ENCODE assay signal across 15 cellular contexts in genomic region chr15:60077581-60078359, GRCh38.
A peak's percentile ranks its signal among the peaks of the same experiment; 100 is the strongest.
DNase-seq lines count a peak whose midpoint lies in the region; TF ChIP-seq lines count a peak whose summit lies in the region.
"Had no signal": no experiment of that assay in that cellular context is flagged by ENCODE, and none has a peak within 500 bp of the region (broad histone marks: within the 10 kb centered on the region; RNA-seq: fewer than 3 reads in every experiment).

No MANE protein-coding gene starts in this region.

- H3K18ac ChIP-seq in H9 (ENCODE audit: insufficient read length, low read depth, low read length), result no peak overlapping the region
- H3K18ac ChIP-seq in neuronal stem cell (ENCODE audit: low read length), result no peak overlapping the region

- H4K8ac ChIP-seq in H9 (replicated peaks; ENCODE audit: insufficient read length, low read depth, low read length), result no peak overlapping the region
- H4K8ac ChIP-seq in neuronal stem cell (ENCODE audit: low read depth, low read length), result no peak overlapping the region

- no peak overlapping the region for H2AFZ ChIP-seq in H9 (ENCODE audit: low read length)
- peak overlapping the region; percentile 60 for H2AFZ ChIP-seq in neuronal stem cell (ENCODE audit: low read length)
- H2AFZ ChIP-seq: parathyroid adenoma had no signal

- H2BK15ac ChIP-seq in H9 (ENCODE audit: low read depth, low read length), result no peak overlapping the region
- no peak overlapping the region for H2BK15ac ChIP-seq in neuronal stem cell (ENCODE audit: low read length)

- H2AK5ac ChIP-seq in H9 (ENCODE audit: insufficient read length, low read length) (no peak overlapping the region), neuronal stem cell (ENCODE audit: low read depth, low read length) (no peak overlapping the region)

- peak overlapping the region; percentile 94 for H2BK20ac ChIP-seq in H9 (ENCODE audit: low read depth, low read length, poor library complexity, severe bottlenecking)

- H3K4me3 Mint-ChIP-seq in H9, result peak overlapping the region in 1 of 2 experiments; percentile 7; a peak in 1 of 5 replicates
- peak overlapping the region; percentile 4 for H3K4me3 Mint-ChIP-seq in activated T-helper 1 cell treated with anti-CD3 and anti-CD28 coated beads, Interleukin-12 subunit alpha, Interleukin-12 subunit beta, Interleukin-2, Interleukin-4 antibody, amounts not matched to agents 30 ng/mL and 10 ng/mL and 1 ng/mL, durations not matched to agents 14 hours and 24 hours and 36 hours

- peaks cover 13% of the 10 kb centered on the region; the same call in 1 of the 2 replicates for H3K4me1 ChIP-seq in H9 (ENCODE audit: insufficient read depth, low read length)
- peaks cover 14 to 56% of the 10 kb centered on the region in 2 donors for H3K4me1 ChIP-seq in neuronal stem cell (ENCODE audit: control insufficient read depth in 2 of 2, insufficient read depth in 1 of 2, low read depth in 1 of 2, low read length in 2 of 2)
- no peaks in the 10 kb centered on the region for H3K4me1 ChIP-seq in breast epithelium
- H3K4me1 ChIP-seq: gastrocnemius medialis, parathyroid adenoma had no signal

- peaks cover 55% of the 10 kb centered on the region in 2 experiments for H3K4me1 Mint-ChIP-seq in H9
- H3K4me1 Mint-ChIP-seq in activated T-helper 1 cell treated with anti-CD3 and anti-CD28 coated beads, Interleukin-12 subunit alpha, Interleukin-12 subunit beta, Interleukin-2, Interleukin-4 antibody, amounts not matched to agents 30 ng/mL and 10 ng/mL and 1 ng/mL, durations not matched to agents 14 hours and 24 hours and 36 hours (ENCODE audit: low read depth), result peaks cover 49% of the 10 kb centered on the region

- H3K9ac ChIP-seq in H9 (ENCODE audit: extremely low read depth, insufficient read length, low read length) (no peak overlapping the region), neuronal stem cell (ENCODE audit: low read depth, low read length, poor library complexity) (no peak overlapping the region)
- H3K9ac ChIP-seq: parathyroid adenoma had no signal

- no peak overlapping the region for H3K4ac ChIP-seq in H9 (ENCODE audit: low read depth, low read length)
- H3K4ac ChIP-seq in neuronal stem cell (ENCODE audit: low read length), result no peak overlapping the region

- no peaks in the 10 kb centered on the region for H3K36me3 ChIP-seq in neuronal stem cell (replicated peaks in 1 of 2; ENCODE audit: control insufficient read depth in 2 of 2, insufficient read depth in 2 of 2, low read length in 2 of 2)
- no peaks in the 10 kb centered on the region for H3K36me3 ChIP-seq in breast epithelium
- H3K36me3 ChIP-seq: gastrocnemius medialis had no signal

- H3K79me1 ChIP-seq in H9 (ENCODE audit: insufficient read depth, low read depth, low read length, poor library complexity, severe bottlenecking), result no peaks in the 10 kb centered on the region
- H3K79me1 ChIP-seq in neuronal stem cell (ENCODE audit: low read depth, low read length), result no peaks in the 10 kb centered on the region

- no CpG with 5 or more reads among the region's 11 CpGs for WGBS in H9 (ENCODE audit: extremely low coverage, insufficient read length, low lambda C conversion rate)
- WGBS in neuronal stem cell (ENCODE audit: extremely low coverage in 2 of 2, insufficient read length in 2 of 2, insufficient replicate concordance in 1 of 2), 2 donors, result no CpG with 5 or more reads among the region's 11 CpGs

- H3K36me3 Mint-ChIP-seq in H9 (ENCODE audit: insufficient read depth in 1 of 3, low read depth in 3 of 3), result peaks cover 0 to 7% (median 2%) of the 10 kb centered on the region in 3 experiments; a peak in 3 of 7 replicates
- no peaks in the 10 kb centered on the region for H3K36me3 Mint-ChIP-seq in activated T-helper 1 cell treated with anti-CD3 and anti-CD28 coated beads, Interleukin-12 subunit alpha, Interleukin-12 subunit beta, Interleukin-2, Interleukin-4 antibody, amounts not matched to agents 30 ng/mL and 10 ng/mL and 1 ng/mL, durations not matched to agents 14 hours and 24 hours and 36 hours (ENCODE audit: low read depth)

- no peaks in the 10 kb centered on the region for H4K20me1 ChIP-seq in H9 (ENCODE audit: control insufficient read depth, insufficient read depth, insufficient read length)

- no peak overlapping the region for H3K56ac ChIP-seq in H9 (ENCODE audit: insufficient read length, low read depth, low read length)

- H3K27ac Mint-ChIP-seq in H9, result peak overlapping the region in 1 of 3 experiments; percentile 89; a peak in 4 of 7 replicates
- peak overlapping the region; percentile 75 for H3K27ac Mint-ChIP-seq in activated T-helper 1 cell treated with anti-CD3 and anti-CD28 coated beads, Interleukin-12 subunit alpha, Interleukin-12 subunit beta, Interleukin-2, Interleukin-4 antibody, amounts not matched to agents 30 ng/mL and 10 ng/mL and 1 ng/mL, durations not matched to agents 14 hours and 24 hours and 36 hours

- no peaks in the 10 kb centered on the region for H3K27me3 ChIP-seq in H9 (ENCODE audit: insufficient read depth, low read length)
- H3K27me3 ChIP-seq in neuronal stem cell (ENCODE audit: control insufficient read depth in 3 of 3, insufficient read depth in 3 of 3, low read depth in 1 of 3, low read length in 3 of 3), result no peaks in the 10 kb centered on the region
- H3K27me3 ChIP-seq in breast epithelium, result no peaks in the 10 kb centered on the region
- H3K27me3 ChIP-seq: gastrocnemius medialis had no signal

- H3K14ac ChIP-seq in H9 (ENCODE audit: insufficient read depth, low read length) (peak overlapping the region; percentile 62), neuronal stem cell (ENCODE audit: low read length) (no peak overlapping the region)

- no peak overlapping the region for H4K91ac ChIP-seq in H9 (ENCODE audit: insufficient read length, low read depth, low read length)
- no peak overlapping the region for H4K91ac ChIP-seq in neuronal stem cell (ENCODE audit: low read depth, low read length, poor library complexity)

- H2BK12ac ChIP-seq in H9 (ENCODE audit: insufficient read length, low read depth, low read length) (no peak overlapping the region), neuronal stem cell (ENCODE audit: low read length) (no peak overlapping the region)

- H2BK5ac ChIP-seq in H9 (ENCODE audit: insufficient read length, low read length) (no peak overlapping the region), neuronal stem cell (ENCODE audit: low read length) (no peak overlapping the region)

- H3K4me3 ChIP-seq in neuronal stem cell (ENCODE audit: low read length in 2 of 2) (peak overlapping the region in 1 of 2 donors; percentile 20), breast epithelium (no peak overlapping the region)
- H3K4me3 ChIP-seq: gastrocnemius medialis, mucosa of descending colon had no signal

- no peak overlapping the region for H3T11ph ChIP-seq in H9 (ENCODE audit: low read length)

- H3K27ac ChIP-seq in H9 (ENCODE audit: insufficient read length, low read depth, low read length) (no peak overlapping the region), neuronal stem cell (replicated peaks; ENCODE audit: low read length) (no peak overlapping the region), breast epithelium (no peak overlapping the region)
- H3K27ac ChIP-seq: gastrocnemius medialis, parathyroid adenoma had no signal

- H3K23me2 ChIP-seq in H9 (ENCODE audit: insufficient read length, low read depth, low read length, poor library complexity, severe bottlenecking), result no peaks in the 10 kb centered on the region

- H3K23ac ChIP-seq in H9 (ENCODE audit: insufficient read length, low read depth, low read length), result no peak overlapping the region
- H3K23ac ChIP-seq in neuronal stem cell (ENCODE audit: low read depth, low read length, poor library complexity), result no peak overlapping the region

- H2BK120ac ChIP-seq in H9 (ENCODE audit: low read depth, low read length, poor library complexity, severe bottlenecking) (no peak overlapping the region), neuronal stem cell (ENCODE audit: low read depth, low read length) (no peak overlapping the region)

- intact Hi-C loops in activated T-helper 1 cell treated with anti-CD3 and anti-CD28 coated beads, Interleukin-12 subunit alpha, Interleukin-12 subunit beta, Interleukin-2, Interleukin-4 antibody, amounts not matched to agents 30 ng/mL and 10 ng/mL and 1 ng/mL, durations not matched to agents 14 hours and 24 hours and 36 hours (cut with micrococcal nuclease), result loop anchor here (1.0 to 2.0 kb wide), 3 partner anchors 49 to 158 kb away; no protein-coding TSS in a partner anchor
- intact Hi-C loops in breast epithelium (cut with DNase I; ENCODE audit: low total_unique reads), result no loop called here

- TF ChIP-seq CTCF in H9 (conservative IDR thresholded peaks at IDR 0.05) (no peak), breast epithelium (IDR thresholded peaks at IDR 0.05) (no peak)

- no peak overlapping the region for H4K5ac ChIP-seq in H9 (ENCODE audit: insufficient read length, low read depth, low read length)

- H3K4me2 ChIP-seq in H9 (ENCODE audit: insufficient read depth, insufficient read length, low read length), result no peak overlapping the region
- H3K4me2 ChIP-seq in neuronal stem cell (ENCODE audit: insufficient read depth, low read length, poor library complexity, severe bottlenecking), result no peak overlapping the region

- H3K27me3 Mint-ChIP-seq in H9 (ENCODE audit: low read depth), result peaks cover 4% of the 10 kb centered on the region; the same call in 1 of the 2 replicates
- peaks cover 2% of the 10 kb centered on the region for H3K27me3 Mint-ChIP-seq in activated T-helper 1 cell treated with anti-CD3 and anti-CD28 coated beads, Interleukin-12 subunit alpha, Interleukin-12 subunit beta, Interleukin-2, Interleukin-4 antibody, amounts not matched to agents 30 ng/mL and 10 ng/mL and 1 ng/mL, durations not matched to agents 14 hours and 24 hours and 36 hours (ENCODE audit: insufficient read depth)

- peaks cover 6 to 8% of the 10 kb centered on the region in 2 experiments for H3K9me3 Mint-ChIP-seq in H9
- H3K9me3 Mint-ChIP-seq in activated T-helper 1 cell treated with anti-CD3 and anti-CD28 coated beads, Interleukin-12 subunit alpha, Interleukin-12 subunit beta, Interleukin-2, Interleukin-4 antibody, amounts not matched to agents 30 ng/mL and 10 ng/mL and 1 ng/mL, durations not matched to agents 14 hours and 24 hours and 36 hours, result peaks cover 3% of the 10 kb centered on the region

- no peaks in the 10 kb centered on the region for H3K79me2 ChIP-seq in H9 (ENCODE audit: insufficient read depth, low read length)
- H3K79me2 ChIP-seq: parathyroid adenoma had no signal

- no peak for TF ChIP-seq POLR2A in breast epithelium (IDR thresholded peaks at IDR 0.05)

- DNase-seq in H9 (no peak), NCI-H146 (lab: John Stamatoyannopoulos, UW) (peak; percentile 21), neuronal stem cell (ENCODE audit: low spot score) (no peak), breast epithelium (ENCODE audit: low spot score in 2 of 2) (no peak), SKM-1 (lab: John Stamatoyannopoulos, UW; ENCODE audit: unreplicated experiment) (no peak), DMS153 (lab: John Stamatoyannopoulos, UW) (no peak)
- DNase-seq in activated T-helper 1 cell treated with anti-CD3 and anti-CD28 coated beads, Interleukin-12 subunit alpha, Interleukin-12 subunit beta, Interleukin-2, Interleukin-4 antibody, amounts not matched to agents 30 ng/mL and 10 ng/mL and 1 ng/mL, durations not matched to agents 14 hours and 24 hours and 36 hours (ENCODE audit: low spot score), result peak; percentile 3
- DNase-seq: C1 segment of cervical spinal cord, gastrocnemius medialis, KBM-7, kidney glomerular epithelial cell, mucosa of descending colon, NCI-H1436 treated with DMSO at 0.1 percent for 48 hours, substantia nigra had no signal

- no peaks in the 10 kb centered on the region for H3K9me3 ChIP-seq in H9 (ENCODE audit: control insufficient read depth, low read depth, low read length)
- H3K9me3 ChIP-seq in neuronal stem cell (replicated peaks in 1 of 2; ENCODE audit: control insufficient read depth in 2 of 2, insufficient read depth in 1 of 2, low read depth in 1 of 2, low read length in 2 of 2), result no peaks in the 10 kb centered on the region
- peaks cover 5 to 7% of the 10 kb centered on the region in 2 donors for H3K9me3 ChIP-seq in breast epithelium
- H3K9me3 ChIP-seq: gastrocnemius medialis, mucosa of descending colon had no signal

Comparison
In these comparisons a context has a peak if more than half of its experiments do, and no peak if none do; other contexts are left out.
1. DNase-seq: peak in NCI-H146 (single experiment) and activated T-helper 1 cell treated with anti-CD3 and anti-CD28 coated beads, Interleukin-12 subunit alpha, Interleukin-12 subunit beta, Interleukin-2, Interleukin-4 antibody, amounts not matched to agents 30 ng/mL and 10 ng/mL and 1 ng/mL, durations not matched to agents 14 hours and 24 hours and 36 hours (single experiment); none in H9 (single experiment), neuronal stem cell (single experiment), breast epithelium (0 of 2), SKM-1 (single experiment) and DMS153 (single experiment).